In genomic region chr6:125363010-125363359, GRCh38 we compare ENCODE assay signal across 8 cellular contexts.
DNase-seq lines count a peak whose midpoint lies in the region; TF ChIP-seq lines count a peak whose summit lies in the region.

No MANE protein-coding gene starts in this region.

- TF ChIP-seq CTCF in AG09309 (IDR thresholded peaks at IDR 0.05; ENCODE audit: control insufficient read depth, insufficient read depth, low read depth, low read length, missing control alignments) (no peak), PC-9 (conservative IDR thresholded peaks at IDR 0.05) (no peak), fibroblast of lung (conservative IDR thresholded peaks at IDR 0.05 in 1 of 2, IDR thresholded peaks at IDR 0.05 in 1 of 2; ENCODE audit: low read depth in 1 of 2, low read length in 2 of 2) (no peak), neural crest cell (conservative IDR thresholded peaks at IDR 0.05) (no peak)

- peaks cover 86% of the 10 kb centered on the region for H3K27me3 Mint-ChIP-seq in neural crest cell (ENCODE audit: low read depth)

- H4K20me1 ChIP-seq in PC-9 (ENCODE audit: insufficient read depth) = no peaks in the 10 kb centered on the region
- H4K20me1 ChIP-seq in fibroblast of lung (ENCODE audit: control insufficient read depth, extremely low read depth, insufficient read depth, low read length) = no peaks in the 10 kb centered on the region

- intact Hi-C loops in PC-9 (cut with micrococcal nuclease; ENCODE audit: unreplicated experiment) = loop anchor here (5.0 to 10.0 kb wide), 2 partner anchors 211 to 222 kb away; partner anchors contain the start of gene TPD52L1

- H3K9ac ChIP-seq in fibroblast of lung (ENCODE audit: insufficient read depth, low read length) = no peak overlapping the region

- peak overlapping the region; percentile 36 for H3K27ac Mint-ChIP-seq in neural crest cell (ENCODE audit: unreplicated experiment)

- H3K36me3 ChIP-seq in PC-9 (ENCODE audit: low read depth) = no peaks in the 10 kb centered on the region
- H3K36me3 ChIP-seq in fibroblast of lung (ENCODE audit: control insufficient read depth, insufficient read depth, low read length) = no peaks in the 10 kb centered on the region

- peaks cover 5% of the 10 kb centered on the region for H3F3A ChIP-seq in PC-9 (ENCODE audit: insufficient read depth, low read depth)

- H3K36me3 Mint-ChIP-seq in neural crest cell (ENCODE audit: low read depth) = no peaks in the 10 kb centered on the region

- H2AFZ ChIP-seq in PC-9 = peak overlapping the region; percentile 87
- H2AFZ ChIP-seq in fibroblast of lung (ENCODE audit: low read length) = peak overlapping the region; percentile 60

- H3K4me3 Mint-ChIP-seq in neural crest cell = peak overlapping the region; percentile 52

- no peaks in the 10 kb centered on the region for H3K79me2 ChIP-seq in PC-9 (ENCODE audit: low read depth)
- no peaks in the 10 kb centered on the region for H3K79me2 ChIP-seq in fibroblast of lung (ENCODE audit: control insufficient read depth, insufficient read depth, low read length)

- no peaks in the 10 kb centered on the region for H3K27me3 ChIP-seq in PC-9 (ENCODE audit: insufficient read depth, low read depth)
- H3K27me3 ChIP-seq in fibroblast of lung (ENCODE audit: control insufficient read depth, insufficient read depth, low read length) = no peaks in the 10 kb centered on the region

- H3K9me3 ChIP-seq in PC-9 (ENCODE audit: insufficient read depth, low read depth) (no peaks in the 10 kb centered on the region), fibroblast of lung (ENCODE audit: control insufficient read depth, insufficient read depth, low read depth, low read length) (no peaks in the 10 kb centered on the region)

- CTCF ChIA-PET in PC-9 (lab: Charles Lee) = no interaction called here

- H3K4me3 ChIP-seq in AG09309 (ENCODE audit: control insufficient read depth, low read depth, low read length) (peak overlapping the region; percentile 42), PC-9 (peak overlapping the region; percentile 59), fibroblast of lung (replicated peaks in 1 of 4; ENCODE audit: control extremely low read depth in 1 of 4, insufficient read depth in 1 of 4, low read depth in 3 of 4, low read length in 4 of 4) (peak overlapping the region; percentile 35 to 56 (median 46))

- H3K9me2 ChIP-seq in PC-9 (ENCODE audit: insufficient read depth) = no peaks in the 10 kb centered on the region

- TSS peak; percentile 44 for BruUV-seq in PC-9 (replicated peaks; lab: Mats Ljungman, UMichigan)

- H3K9me3 Mint-ChIP-seq in neural crest cell = no peaks in the 10 kb centered on the region

- H3K4me2 ChIP-seq in PC-9 (peak overlapping the region; percentile 85), fibroblast of lung (ENCODE audit: extremely low read depth, insufficient read depth, low read length) (peak overlapping the region; percentile 90)

- H3K4me1 Mint-ChIP-seq in neural crest cell = peaks cover 45% of the 10 kb centered on the region

- POLR2A ChIA-PET in PC-9 (lab: Charles Lee; ENCODE audit: unreplicated experiment) = interaction anchor here (0.5 to 0.6 kb wide), 2 partner anchors 8 to 161 kb away, joined by 3 to 4 read pairs; no protein-coding TSS in a partner anchor

- DNase-seq in AG09309 (ENCODE audit: low read depth) (no peak), PC-9 (peak; percentile 61 to 86), fibroblast of lung (ENCODE audit: low read depth in 2 of 2) (peak; percentile 20 to 72), neural crest cell (ENCODE audit: low read depth, low spot score) (no peak), activated gamma-delta T cell treated with Interleukin-2 at 50 U/mL for 16 hours (no peak), AG08396 (ENCODE audit: low spot score) (no peak), NCI-H446 treated with DMSO at 0.1 percent for 48 hours (lab: John Stamatoyannopoulos, UW) (no peak), GM03348 (ENCODE audit: low spot score) (no peak)

- H3K27ac ChIP-seq in PC-9 (peak overlapping the region; percentile 10), fibroblast of lung (ENCODE audit: insufficient read depth, low read length) (no peak overlapping the region)

- peaks cover 16% of the 10 kb centered on the region for H3K4me1 ChIP-seq in PC-9 (replicated peaks; ENCODE audit: insufficient read depth)
- peaks cover 6% of the 10 kb centered on the region for H3K4me1 ChIP-seq in fibroblast of lung (ENCODE audit: control insufficient read depth, extremely low read depth, insufficient read depth, low read length)

Comparison
In these comparisons a context has a peak if more than half of its experiments do, and no peak if none do; other contexts are left out.
1. DNase-seq: peak in PC-9 (2 of 2) and fibroblast of lung (2 of 2); none in AG09309 (single experiment), neural crest cell (single experiment), activated gamma-delta T cell treated with Interleukin-2 at 50 U/mL for 16 hours (single experiment), AG08396 (single experiment), NCI-H446 treated with DMSO at 0.1 percent for 48 hours (single experiment) and GM03348 (single experiment).
2. Peak in every context shown above with its lines, with median percentiles within 50 percentile points of each other: H3K4me3 ChIP-seq.